13 cellular contexts compared by ENCODE assay signal in genomic region chr17:80070375-80071115, GRCh38. TPM values are rescaled to one million over a fixed set of nuclear protein-coding genes. Genes with fewer than 3 reads are reported as not detected.
DNase-seq lines count a peak whose midpoint lies in the region; ATAC-seq and TF ChIP-seq lines count a peak whose summit lies in the region.
"Had no signal": no experiment of that assay in that cellular context is flagged by ENCODE, and none has a peak within 500 bp of the region (broad histone marks: within the 10 kb centered on the region; RNA-seq: fewer than 3 reads in every experiment).

No MANE protein-coding gene starts in this region.

- H3K9me2 ChIP-seq in GM23248 (ENCODE audit: insufficient read depth) = no peaks in the 10 kb centered on the region

- H3K79me2 ChIP-seq in GM23248 (ENCODE audit: insufficient read depth) = no peaks in the 10 kb centered on the region

- H3K27me3 Mint-ChIP-seq in activated T-helper 1 cell treated with anti-CD3 and anti-CD28 coated beads, Interleukin-12 subunit alpha, Interleukin-12 subunit beta, Interleukin-2, Interleukin-4 antibody, amounts not matched to agents 30 ng/mL and 10 ng/mL and 1 ng/mL, durations not matched to agents 14 hours and 24 hours and 36 hours (ENCODE audit: insufficient read depth) = no peaks in the 10 kb centered on the region
- H3K27me3 Mint-ChIP-seq: activated naive CD8-positive, alpha-beta T cell had no signal

- no peak overlapping the region for H3K27ac ChIP-seq in GM23248
- H3K27ac ChIP-seq in dorsolateral prefrontal cortex = peak overlapping the region in 51 of 59 donors; percentile 1 to 89 (median 59)
- H3K27ac ChIP-seq in left lung = peak overlapping the region; percentile 73 to 86
- H3K27ac ChIP-seq in spleen = peak overlapping the region; percentile 32 to 94 (median 87)
- H3K27ac ChIP-seq: HL-60 had no signal

- H3K9me3 ChIP-seq in GM23248 (ENCODE audit: low read depth) (no peaks in the 10 kb centered on the region), left lung (no peaks in the 10 kb centered on the region), spleen (no peaks in the 10 kb centered on the region)

- intact Hi-C loops in dorsolateral prefrontal cortex (cut with DNase I) = no loop called here
- intact Hi-C loops in left lung (cut with DNase I) = no loop called here
- intact Hi-C loops in spleen (cut with DNase I; ENCODE audit: low total_unique reads) = no loop called here
- intact Hi-C loops in activated T-helper 1 cell treated with anti-CD3 and anti-CD28 coated beads, Interleukin-12 subunit alpha, Interleukin-12 subunit beta, Interleukin-2, Interleukin-4 antibody, amounts not matched to agents 30 ng/mL and 10 ng/mL and 1 ng/mL, durations not matched to agents 14 hours and 24 hours and 36 hours (cut with micrococcal nuclease) = no loop called here

- TF ChIP-seq POLR2A in spleen (IDR thresholded peaks at IDR 0.05) = no peak

- H3K4me3 Mint-ChIP-seq in activated T-helper 1 cell treated with anti-CD3 and anti-CD28 coated beads, Interleukin-12 subunit alpha, Interleukin-12 subunit beta, Interleukin-2, Interleukin-4 antibody, amounts not matched to agents 30 ng/mL and 10 ng/mL and 1 ng/mL, durations not matched to agents 14 hours and 24 hours and 36 hours = no peak overlapping the region
- H3K4me3 Mint-ChIP-seq: activated naive CD8-positive, alpha-beta T cell had no signal

- H3K4me1 Mint-ChIP-seq in activated T-helper 1 cell treated with anti-CD3 and anti-CD28 coated beads, Interleukin-12 subunit alpha, Interleukin-12 subunit beta, Interleukin-2, Interleukin-4 antibody, amounts not matched to agents 30 ng/mL and 10 ng/mL and 1 ng/mL, durations not matched to agents 14 hours and 24 hours and 36 hours (ENCODE audit: low read depth) = no peaks in the 10 kb centered on the region

- H3K27me3 ChIP-seq in GM23248 (replicated peaks; ENCODE audit: insufficient read depth) = no peaks in the 10 kb centered on the region
- no peaks in the 10 kb centered on the region for H3K27me3 ChIP-seq in dorsolateral prefrontal cortex
- no peaks in the 10 kb centered on the region for H3K27me3 ChIP-seq in left lung
- H3K27me3 ChIP-seq in spleen (replicated peaks in 1 of 7) = peaks cover 0 to 4% (median 0%) of the 10 kb centered on the region in 7 donors

- no peak for TF ChIP-seq CTCF in dorsolateral prefrontal cortex (IDR thresholded peaks at IDR 0.05 in 54 of 56, conservative IDR thresholded peaks at IDR 0.05 in 2 of 56; ENCODE audit: low read depth in 1 of 56, partially characterized antibody in 56 of 56)
- TF ChIP-seq CTCF in left lung (IDR thresholded peaks at IDR 0.05) = no peak
- TF ChIP-seq CTCF in spleen (IDR thresholded peaks at IDR 0.05 in 8 of 11, conservative IDR thresholded peaks at IDR 0.05 in 3 of 11) = no peak

- H3K27ac Mint-ChIP-seq in activated T-helper 1 cell treated with anti-CD3 and anti-CD28 coated beads, Interleukin-12 subunit alpha, Interleukin-12 subunit beta, Interleukin-2, Interleukin-4 antibody, amounts not matched to agents 30 ng/mL and 10 ng/mL and 1 ng/mL, durations not matched to agents 14 hours and 24 hours and 36 hours = no peak overlapping the region
- H3K27ac Mint-ChIP-seq: activated naive CD8-positive, alpha-beta T cell had no signal

- peak; percentile 39 for DNase-seq in GM23248
- DNase-seq in dorsolateral prefrontal cortex = no peak
- DNase-seq in left lung = no peak
- no peak for DNase-seq in spleen
- no peak for DNase-seq in activated T-helper 1 cell treated with anti-CD3 and anti-CD28 coated beads, Interleukin-12 subunit alpha, Interleukin-12 subunit beta, Interleukin-2, Interleukin-4 antibody, amounts not matched to agents 30 ng/mL and 10 ng/mL and 1 ng/mL, durations not matched to agents 14 hours and 24 hours and 36 hours (ENCODE audit: low spot score)
- no peak for DNase-seq in activated CD8-positive, alpha-beta memory T cell treated with anti-CD3 and anti-CD28 coated beads for 24 hours
- no peak for DNase-seq in G401 (ENCODE audit: low spot score)
- DNase-seq: NCI-H226, T-helper 9 cell, trophoblast cell had no signal

- H3K4me1 ChIP-seq in GM23248 (ENCODE audit: insufficient read depth) (peaks cover 10% of the 10 kb centered on the region; the same call in 1 of the 2 replicates), left lung (peaks cover 5 to 27% of the 10 kb centered on the region in 2 donors), spleen (peaks cover 4 to 57% (median 27%) of the 10 kb centered on the region in 6 donors)

- H2AFZ ChIP-seq in GM23248 = peak overlapping the region; percentile 98

- H3K4me3 ChIP-seq in GM23248 (peak overlapping the region; percentile 62), dorsolateral prefrontal cortex (peak overlapping the region in 54 of 59 donors; percentile 2 to 63 (median 36)), left lung (peak overlapping the region; percentile 6 to 11), spleen (peak overlapping the region in 6 of 8 donors; percentile 5 to 58 (median 28))

- H3F3A ChIP-seq in GM23248 (ENCODE audit: insufficient read depth) = no peaks in the 10 kb centered on the region

- in situ Hi-C loops in GM23248 (cut with MboI) (no loop called here), G401 (cut with HindIII; ENCODE audit: low sequenced_read_pairs) (no loop called here)

- no peaks in the 10 kb centered on the region for H3K9me3 Mint-ChIP-seq in activated T-helper 1 cell treated with anti-CD3 and anti-CD28 coated beads, Interleukin-12 subunit alpha, Interleukin-12 subunit beta, Interleukin-2, Interleukin-4 antibody, amounts not matched to agents 30 ng/mL and 10 ng/mL and 1 ng/mL, durations not matched to agents 14 hours and 24 hours and 36 hours

- peak overlapping the region; percentile 80 for H3K9ac ChIP-seq in GM23248

- no peaks in the 10 kb centered on the region for H3K36me3 ChIP-seq in GM23248 (ENCODE audit: low read depth)
- no peaks in the 10 kb centered on the region for H3K36me3 ChIP-seq in left lung
- no peaks in the 10 kb centered on the region for H3K36me3 ChIP-seq in spleen

- 52 to 53% methylated on average over 15 of the region's 15 CpGs for WGBS in GM23248 (ENCODE audit: low coverage in 1 of 2, low lambda C conversion rate in 2 of 2, missing lambda C conversion rate in 2 of 2), 2 experiments
- WGBS in spleen, 5 donors = 72 to 78% (median 74%) methylated on average over 14 to 15 of the region's 15 CpGs

- ATAC-seq in left lung (peak; percentile 19), GM18858 (IDR thresholded peaks at IDR 0.05; ENCODE audit: unreplicated experiment) (no peak)

- no peaks in the 10 kb centered on the region for H3K36me3 Mint-ChIP-seq in activated T-helper 1 cell treated with anti-CD3 and anti-CD28 coated beads, Interleukin-12 subunit alpha, Interleukin-12 subunit beta, Interleukin-2, Interleukin-4 antibody, amounts not matched to agents 30 ng/mL and 10 ng/mL and 1 ng/mL, durations not matched to agents 14 hours and 24 hours and 36 hours (ENCODE audit: low read depth)
- H3K36me3 Mint-ChIP-seq: activated naive CD8-positive, alpha-beta T cell had no signal

- peak overlapping the region; percentile 94 for H3K4me2 ChIP-seq in GM23248 (ENCODE audit: unreplicated experiment)

- no peaks in the 10 kb centered on the region for H4K20me1 ChIP-seq in GM23248 (ENCODE audit: insufficient read depth)

RNA-seq across cellular contexts. Expression of gene GAA, which starts 30.8 kb away (rescaled TPM):
- 120 and 127 TPM in 2 replicates for total RNA-seq in GM23248 (2014; rRNA removed; shearing (Covaris generic))
- polyA plus RNA-seq in GM23248 (2016; fragmentation: Nextera tagmentation; extraction: Ambion mirVana) (74.8 and 80.2 TPM in 2 replicates), spleen (10 to 100 TPM; 22.7 to 53.8 (median 34.3) TPM)
- total RNA-seq in dorsolateral prefrontal cortex (100 to 1,000 TPM in 1 of 120 experiments, 10 to 100 TPM in 119; 35.8 to 101 (median 61.4) TPM), left lung (100 to 1,000 TPM in 1 of 2 donors, 10 to 100 TPM in 1; 85.7 to 105 TPM), spleen (100 to 1,000 TPM in 5 of 7 donors, 10 to 100 TPM in 2; 53.6 to 166 (median 133) TPM)
- total RNA-seq in activated T-helper 1 cell treated with anti-CD3 and anti-CD28 coated beads, Interleukin-12 subunit alpha, Interleukin-12 subunit beta, Interleukin-2, Interleukin-4 antibody, amounts not matched to agents 30 ng/mL and 10 ng/mL and 1 ng/mL, durations not matched to agents 14 hours and 24 hours and 36 hours = 12.3 and 13.1 TPM in 2 replicates
- total RNA-seq in G401 (2014; rRNA removed; shearing (Covaris generic)) = 41.7 and 43.5 TPM in 2 replicates

RNA-seq across cellular contexts. Expression of gene CCDC40, which starts 34.1 kb away (rescaled TPM):
- total RNA-seq in GM23248 (2014; rRNA removed; shearing (Covaris generic)) = 2.9 and 3.0 TPM in 2 replicates
- polyA plus RNA-seq in GM23248 (2016; fragmentation: Nextera tagmentation; extraction: Ambion mirVana) (2.3 and 2.4 TPM in 2 replicates), spleen (under 1 TPM; 0.30 to 0.70 (median 0.64) TPM)
- total RNA-seq in dorsolateral prefrontal cortex (10 to 100 TPM in 106 of 120 experiments, 1 to 10 TPM in 14; 6.5 to 39.9 (median 15.8) TPM), left lung (1 to 10 TPM; 8.0 to 8.4 TPM), spleen (1 to 10 TPM; 1.2 to 8.3 (median 3.8) TPM)
- 0.15 and 0.16 TPM in 2 replicates for total RNA-seq in activated T-helper 1 cell treated with anti-CD3 and anti-CD28 coated beads, Interleukin-12 subunit alpha, Interleukin-12 subunit beta, Interleukin-2, Interleukin-4 antibody, amounts not matched to agents 30 ng/mL and 10 ng/mL and 1 ng/mL, durations not matched to agents 14 hours and 24 hours and 36 hours
- total RNA-seq in G401 (2014; rRNA removed; shearing (Covaris generic)) = 13.7 and 14.4 TPM in 2 replicates

RNA-seq across cellular contexts. Expression of gene TBC1D16, which starts 34.9 kb away (rescaled TPM):
- 22.4 and 26.9 TPM in 2 replicates for total RNA-seq in GM23248 (2014; rRNA removed; shearing (Covaris generic))
- 8.1 and 9.2 TPM in 2 replicates for polyA plus RNA-seq in GM23248 (2016; fragmentation: Nextera tagmentation; extraction: Ambion mirVana)
- total RNA-seq in dorsolateral prefrontal cortex = 10 to 100 TPM; 15.4 to 54.1 (median 29.0) TPM
- total RNA-seq in left lung = 10 to 100 TPM; 28.6 to 49.1 TPM
- total RNA-seq in spleen = 10 to 100 TPM in 6 of 7 donors, 1 to 10 TPM in 1; 5.6 to 33.6 (median 25.5) TPM
- 1 to 10 TPM; 1.3 to 5.4 (median 3.0) TPM for polyA plus RNA-seq in spleen
- total RNA-seq in activated T-helper 1 cell treated with anti-CD3 and anti-CD28 coated beads, Interleukin-12 subunit alpha, Interleukin-12 subunit beta, Interleukin-2, Interleukin-4 antibody, amounts not matched to agents 30 ng/mL and 10 ng/mL and 1 ng/mL, durations not matched to agents 14 hours and 24 hours and 36 hours = 1.8 and 1.9 TPM in 2 replicates
- total RNA-seq in G401 (2014; rRNA removed; shearing (Covaris generic)) = 9.6 and 21.7 TPM in 2 replicates

Comparison
In these comparisons a context has a peak if more than half of its experiments do, and no peak if none do; other contexts are left out.
1. H3K4me3 ChIP-seq: peak in every context shown above with its lines; median percentile 62 in GM23248; 36 in dorsolateral prefrontal cortex; 28 in spleen; 8 in left lung.